In genomic region chr16:85935957-85936760, GRCh38 we compare ENCODE assay signal across 8 cellular contexts. TPM values are rescaled to one million over a fixed set of nuclear protein-coding genes. Genes with fewer than 3 reads are reported as not detected.
DNase-seq lines count a peak whose midpoint lies in the region; ATAC-seq lines count a peak whose summit lies in the region.

No MANE protein-coding gene starts in this region.

- peak overlapping the region; percentile 20; the same call in 1 of the 2 replicates for H3K4me3 ChIP-seq in GM08714 (ENCODE audit: low read length)

- H3K9me3 Mint-ChIP-seq in activated T-cell treated with anti-CD3 and anti-CD28 coated beads, Interleukin-2, amount 50 U/mL, for 4 hours: peaks cover 6% of the 10 kb centered on the region

- no peaks in the 10 kb centered on the region for H3K27me3 Mint-ChIP-seq in activated T-cell treated with anti-CD3 and anti-CD28 coated beads, Interleukin-2, amount 50 U/mL, for 4 hours (ENCODE audit: low read depth)

- in situ Hi-C loops in G401 (cut with HindIII; ENCODE audit: low sequenced_read_pairs): no loop called here

- H3K4me3 Mint-ChIP-seq in activated T-cell treated with anti-CD3 and anti-CD28 coated beads, Interleukin-2, amount 50 U/mL, for 4 hours: peak overlapping the region; percentile 65

- peaks cover 9% of the 10 kb centered on the region for H3K36me3 Mint-ChIP-seq in activated T-cell treated with anti-CD3 and anti-CD28 coated beads, Interleukin-2, amount 50 U/mL, for 4 hours (ENCODE audit: insufficient read depth)

- peak; percentile 89 for DNase-seq in MV-4-11 (lab: John Stamatoyannopoulos, UW)
- DNase-seq in activated T-cell treated with anti-CD3 and anti-CD28 coated beads, Interleukin-2, amount 50 U/mL, for 4 hours: peak; percentile 68
- DNase-seq in stimulated activated CD4-positive, alpha-beta T cell treated with anti-CD3 and anti-CD28 coated beads, Interleukin-1b, Interleukin-23, amount 100 ng/mL, for 24 hours (ENCODE audit: low read depth in 4 of 4, low spot score in 1 of 4): peak; percentile 38 to 69 (median 52)
- DNase-seq in NCI-H1930 (lab: John Stamatoyannopoulos, UW): no peak
- no peak for DNase-seq in G401 (ENCODE audit: low spot score)
- DNase-seq in GDM1 (lab: John Stamatoyannopoulos, UW): no peak

- peaks cover 55% of the 10 kb centered on the region for H3K4me1 Mint-ChIP-seq in activated T-cell treated with anti-CD3 and anti-CD28 coated beads, Interleukin-2, amount 50 U/mL, for 4 hours (ENCODE audit: low read depth)

- ATAC-seq in GM21723 (IDR thresholded peaks at IDR 0.05; ENCODE audit: unreplicated experiment): peak; percentile 78
- peak; percentile 89 for ATAC-seq in activated T-cell treated with anti-CD3 and anti-CD28 coated beads, Interleukin-2, amount 50 U/mL, for 4 hours

RNA-seq across cellular contexts. Expression of gene IRF8, which starts 37.2 kb away (rescaled TPM):
- total RNA-seq in activated T-cell treated with anti-CD3 and anti-CD28 coated beads, Interleukin-2, amount 50 U/mL, for 4 hours: 100 to 1,000 TPM; 561 to 775 (median 745) TPM
- total RNA-seq in G401 (2014; rRNA removed; shearing (Covaris generic)): not detected in 2 replicates

Comparison
In these comparisons a context has a peak if more than half of its experiments do, and no peak if none do; other contexts are left out.
1. DNase-seq: peak in MV-4-11 (single experiment), activated T-cell treated with anti-CD3 and anti-CD28 coated beads, Interleukin-2, amount 50 U/mL, for 4 hours (single experiment) and stimulated activated CD4-positive, alpha-beta T cell treated with anti-CD3 and anti-CD28 coated beads, Interleukin-1b, Interleukin-23, amount 100 ng/mL, for 24 hours (4 of 4); none in NCI-H1930 (0 of 2), G401 (single experiment) and GDM1 (single experiment).
2. RNA of gene IRF8, which starts 37.2 kb away (total RNA-seq): 561 to 775 TPM in activated T-cell treated with anti-CD3 and anti-CD28 coated beads, Interleukin-2, amount 50 U/mL, for 4 hours; not detected in G401; every median in the first group is over 100 times any median in the second.